ENCODE assay signal across 17 cellular contexts in genomic region chrX:27599928-27600327, GRCh38. TPM values are rescaled to one million over a fixed set of nuclear protein-coding genes. Genes with fewer than 3 reads are reported as not detected.
DNase-seq lines count a peak whose midpoint lies in the region; ATAC-seq and TF ChIP-seq lines count a peak whose summit lies in the region.
"Had no signal": no experiment of that assay in that cellular context is flagged by ENCODE, and none has a peak within 500 bp of the region (broad histone marks: within the 10 kb centered on the region; RNA-seq: fewer than 3 reads in every experiment).

No MANE protein-coding gene starts in this region.

- H3K4me1 ChIP-seq in cardiac muscle cell (ENCODE audit: low read depth) (peaks cover 17% of the 10 kb centered on the region), heart right ventricle (no peaks in the 10 kb centered on the region), adipocyte (ENCODE audit: control insufficient read depth, insufficient read depth, low read length) (peaks cover 4% of the 10 kb centered on the region), prostate gland (replicated peaks) (no peaks in the 10 kb centered on the region)
- H3K4me1 ChIP-seq: colonic mucosa, SJSA1, tibial nerve had no signal

- ATAC-seq in heart right ventricle (no peak), HG03432 (IDR thresholded peaks at IDR 0.05; ENCODE audit: unreplicated experiment) (no peak)
- ATAC-seq: WTC11 had no signal

- no peaks in the 10 kb centered on the region for H3K9me3 ChIP-seq in cardiac muscle cell (ENCODE audit: low read depth)
- H3K9me3 ChIP-seq in heart right ventricle: no peaks in the 10 kb centered on the region
- H3K9me3 ChIP-seq in adipocyte (ENCODE audit: control insufficient read depth, low read length): no peaks in the 10 kb centered on the region
- H3K9me3 ChIP-seq in prostate gland: no peaks in the 10 kb centered on the region
- H3K9me3 ChIP-seq: colonic mucosa, SJSA1, tibial nerve had no signal

- no peak for TF ChIP-seq POLR2A in prostate gland (IDR thresholded peaks at IDR 0.05)

- intact Hi-C loops in heart right ventricle (cut with DNase I): no loop called here
- intact Hi-C loops in prostate gland (cut with DNase I): no loop called here

- no peak overlapping the region for H3K27ac ChIP-seq in cardiac muscle cell
- no peak overlapping the region for H3K27ac ChIP-seq in heart right ventricle
- H3K27ac ChIP-seq in prostate gland: no peak overlapping the region
- H3K27ac ChIP-seq: colonic mucosa, SJSA1, tibial nerve had no signal

- whole genome bisulfite sequencing in heart right ventricle, 2 donors: 73 to 78% methylated on average over 4 of the region's 4 CpGs
- 69% methylated on average over 4 of the region's 4 CpGs for WGBS in prostate gland

- no peaks in the 10 kb centered on the region for H3K36me3 ChIP-seq in cardiac muscle cell
- no peaks in the 10 kb centered on the region for H3K36me3 ChIP-seq in heart right ventricle
- no peaks in the 10 kb centered on the region for H3K36me3 ChIP-seq in adipocyte (ENCODE audit: control insufficient read depth, insufficient read depth, low read length, severe bottlenecking)
- H3K36me3 ChIP-seq in prostate gland: no peaks in the 10 kb centered on the region
- H3K36me3 ChIP-seq: colonic mucosa, SJSA1, tibial nerve had no signal

- DNase-seq in cardiac muscle cell (ENCODE audit: low read depth in 1 of 2, low spot score in 1 of 2) (peak in 1 of 2 donors; percentile 56), heart right ventricle (no peak), adipocyte (ENCODE audit: low read depth) (peak; percentile 18), fibroblast of the aortic adventitia (ENCODE audit: low read depth) (peak; percentile 50), DMS 273 treated with DMSO at 0.1 percent for 48 hours (lab: John Stamatoyannopoulos, UW) (no peak), prostate gland (ENCODE audit: low spot score) (no peak)
- DNase-seq in stimulated activated CD4-positive, alpha-beta T cell treated with anti-CD3 and anti-CD28 coated beads, Interleukin-2, amount 100 ng/mL, for 48 hours: no peak
- DNase-seq: colonic mucosa; foreskin fibroblast; immature natural killer cell; NCI-H82; stimulated activated CD8-positive, alpha-beta memory T cell treated with anti-CD3 and anti-CD28 coated beads, Interleukin-4, amount 100 ng/mL, for 48 hours had no signal

- H3K4me3 ChIP-seq in cardiac muscle cell: no peak overlapping the region
- H3K4me3 ChIP-seq in heart right ventricle: no peak overlapping the region
- H3K4me3 ChIP-seq in adipocyte (ENCODE audit: low read length): no peak overlapping the region
- no peak overlapping the region for H3K4me3 ChIP-seq in fibroblast of the aortic adventitia (ENCODE audit: low read depth, low read length)
- no peak overlapping the region for H3K4me3 ChIP-seq in prostate gland
- H3K4me3 ChIP-seq: colonic mucosa, SJSA1, tibial nerve had no signal

- TF ChIP-seq CTCF in cardiac muscle cell (IDR thresholded peaks at IDR 0.05; ENCODE audit: low read depth, low read length): peak; percentile 18
- no peak for TF ChIP-seq CTCF in heart right ventricle (IDR thresholded peaks at IDR 0.05)
- TF ChIP-seq CTCF in fibroblast of the aortic adventitia (IDR thresholded peaks at IDR 0.05; ENCODE audit: insufficient read depth, low read length): no peak
- TF ChIP-seq CTCF in prostate gland (IDR thresholded peaks at IDR 0.05): no peak

- H3K9ac ChIP-seq in adipocyte (ENCODE audit: low read length): no peak overlapping the region

- H3K27me3 ChIP-seq in cardiac muscle cell (no peaks in the 10 kb centered on the region), heart right ventricle (no peaks in the 10 kb centered on the region), adipocyte (replicated peaks; ENCODE audit: control insufficient read depth, insufficient read depth, low read length) (peaks cover 3% of the 10 kb centered on the region), prostate gland (replicated peaks; ENCODE audit: insufficient read depth) (no peaks in the 10 kb centered on the region)
- H3K27me3 ChIP-seq: colonic mucosa, SJSA1, tibial nerve had no signal

RNA-seq across cellular contexts. Expression of gene DCAF8L2, which starts 9.8 kb away (rescaled TPM):
- total RNA-seq in cardiac muscle cell (not detected in 2 replicates), heart right ventricle (not detected), fibroblast of the aortic adventitia (ENCODE audit: low replicate concordance) (not detected in 2 replicates), prostate gland (100 to 1,000 TPM in 1 of 2 donors, not detected in 1; 107 TPM)
- polyA plus RNA-seq in cardiac muscle cell (not detected in 2 replicates), heart right ventricle (not detected)
- total RNA-seq: colonic mucosa, posterior vena cava, SJSA1, tibial nerve, WTC11 had no signal
- polyA plus RNA-seq: immature natural killer cell had no signal

Comparison
In these comparisons a context has a peak if more than half of its experiments do, and no peak if none do; other contexts are left out.
1. DNase-seq: peak in adipocyte (single experiment) and fibroblast of the aortic adventitia (single experiment); none in heart right ventricle (0 of 2), stimulated activated CD4-positive, alpha-beta T cell treated with anti-CD3 and anti-CD28 coated beads, Interleukin-2, amount 100 ng/mL, for 48 hours (0 of 2), DMS 273 treated with DMSO at 0.1 percent for 48 hours (single experiment) and prostate gland (single experiment).